Comparison of ENCODE assay signal across 8 cellular contexts in the genomic region with DNA sequence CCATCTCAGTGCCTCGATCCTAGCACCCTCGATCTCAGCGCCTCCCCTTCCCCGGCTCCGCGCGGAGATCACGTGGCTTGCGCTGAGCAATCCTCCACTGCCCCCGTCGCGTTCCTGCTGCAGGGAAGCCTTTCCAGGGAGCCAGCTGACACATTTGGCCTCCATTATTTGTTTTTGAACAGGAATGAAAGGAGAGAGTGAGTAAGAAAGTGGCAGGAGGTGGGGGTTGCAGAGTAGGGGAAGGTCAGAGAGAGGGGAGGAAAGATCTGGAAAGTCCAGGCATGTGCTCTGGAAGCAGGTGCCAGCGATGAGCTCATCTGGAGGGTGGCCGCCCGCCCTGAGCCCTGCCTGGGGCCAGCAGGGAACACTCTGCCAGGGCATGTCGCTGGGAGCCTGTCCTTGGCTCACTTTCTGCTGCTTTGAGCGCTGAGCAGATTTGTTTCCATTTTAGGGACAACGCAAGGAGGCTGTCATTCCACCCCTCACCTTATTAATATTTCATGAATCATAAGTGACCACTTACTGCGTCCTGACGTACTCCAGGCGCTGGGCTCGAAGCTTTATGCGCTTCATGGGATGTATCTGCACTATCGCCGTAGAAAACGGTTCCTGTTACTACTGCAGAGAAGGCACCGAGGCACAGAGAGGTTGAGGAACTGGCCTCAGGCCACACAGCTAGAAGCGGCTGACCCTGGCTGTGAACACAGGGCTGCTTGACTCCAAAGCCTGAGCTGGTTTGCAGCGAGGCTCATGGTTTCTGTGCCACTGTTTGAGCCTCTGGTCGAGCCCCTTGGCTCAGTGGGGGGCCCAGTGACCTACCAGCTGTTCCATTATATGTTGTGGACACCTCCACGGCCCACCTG.
DNase-seq lines count a peak whose midpoint lies in the region; ATAC-seq and TF ChIP-seq lines count a peak whose summit lies in the region.

No MANE protein-coding gene starts in this region.

- no peaks in the 10 kb centered on the region for H3K27me3 ChIP-seq in SJSA1 (replicated peaks)

- H3K36me3 ChIP-seq in SJSA1: peaks cover 50% of the 10 kb centered on the region

- H3K4me1 ChIP-seq in SJSA1 (replicated peaks): peaks cover 85% of the 10 kb centered on the region

- DNase-seq in C1 segment of cervical spinal cord (lab: John Stamatoyannopoulos, UW): peak in 12 of 14 donors; percentile 29 to 88 (median 79)
- DNase-seq in SJSA1 (ENCODE audit: low read depth in 1 of 2, low spot score in 2 of 2): peak; percentile 92 to 94
- peak; percentile 96 to 98 for DNase-seq in foreskin fibroblast
- DNase-seq in omental fat pad (ENCODE audit: low spot score): no peak
- DNase-seq in islet precursor cell: no peak
- DNase-seq in NCI-H82 (lab: John Stamatoyannopoulos, UW): no peak

- TF ChIP-seq CTCF in foreskin fibroblast (IDR thresholded peaks at IDR 0.05; ENCODE audit: low read depth, low read length) (no peak), omental fat pad (IDR thresholded peaks at IDR 0.05) (no peak)

- ATAC-seq in omental fat pad (ENCODE audit: low FRiP score) (peak; percentile 73), HG02642 (IDR thresholded peaks at IDR 0.05; ENCODE audit: poor library complexity, unreplicated experiment) (no peak), GM21737 (IDR thresholded peaks at IDR 0.05; ENCODE audit: unreplicated experiment) (no peak)

- no peaks in the 10 kb centered on the region for H3K9me3 ChIP-seq in SJSA1 (replicated peaks)

- H3K4me3 ChIP-seq in SJSA1 (no peak overlapping the region), foreskin fibroblast (ENCODE audit: low read depth in 1 of 2, low read length in 2 of 2) (no peak overlapping the region)

- peak overlapping the region; percentile 44 for H3K27ac ChIP-seq in SJSA1

Comparison
In these comparisons a context has a peak if more than half of its experiments do, and no peak if none do; other contexts are left out.
1. DNase-seq: peak in C1 segment of cervical spinal cord (12 of 14), SJSA1 (2 of 2) and foreskin fibroblast (2 of 2); none in omental fat pad (single experiment), islet precursor cell (single experiment) and NCI-H82 (single experiment).